ENCODE assay signal across 8 cellular contexts in genomic region chr1:155859234-155859829, GRCh38. TPM values are rescaled to one million over a fixed set of nuclear protein-coding genes. Genes with fewer than 3 reads are reported as not detected.
A peak's percentile ranks its signal among the peaks of the same experiment; 100 is the strongest.
DNase-seq lines count a peak whose midpoint lies in the region; ATAC-seq and TF ChIP-seq lines count a peak whose summit lies in the region.

SYT11 (plus strand) TSS chr1:155859567; CDS start chr1:155859762, 195 bp downstream.

- TF ChIP-seq CTCF in GM10266 (IDR thresholded peaks at IDR 0.05; ENCODE audit: control insufficient read depth, insufficient read depth, low read depth, missing control alignments), result no peak

- DNase-seq in GM10266 (ENCODE audit: extremely low spot score), result peak; percentile 92
- peak; percentile 81 for DNase-seq in NCI-H1417 treated with DMSO at 0.1 percent for 48 hours (lab: John Stamatoyannopoulos, UW)
- peak; percentile 77 to 86 for DNase-seq in SW 1271 (lab: John Stamatoyannopoulos, UW)
- DNase-seq in activated naive CD8-positive, alpha-beta T cell treated with anti-CD3 and anti-CD28 coated beads, Interleukin-2, amount 10 ng/mL, durations not matched to agents 7 days and 5 days, result peak; percentile 88
- peak; percentile 97 for DNase-seq in glomerular visceral epithelial cell (ENCODE audit: extremely low spot score)
- DNase-seq in occipital lobe (lab: John Stamatoyannopoulos, UW), result peak; percentile 95

- POLR2A ChIA-PET in activated naive CD8-positive, alpha-beta T cell treated with anti-CD3 and anti-CD28 coated beads, Interleukin-2, amount 10 ng/mL, durations not matched to agents 7 days and 5 days (lab: Charles Lee), result interaction anchor here (0.8 to 1.5 kb wide), 5 partner anchors 8 to 118 kb away, joined by 3 to 4 read pairs (median 3); partner anchors contain the start of gene KHDC4

- H3K27ac ChIP-seq in temporal lobe (ENCODE audit: low read depth, low read length), result peak within 1 kb of the TSS; percentile 98

- H3K9me3 Mint-ChIP-seq in activated naive CD8-positive, alpha-beta T cell treated with anti-CD3 and anti-CD28 coated beads, Interleukin-2, amount 10 ng/mL, durations not matched to agents 7 days and 5 days, result no peaks in the 10 kb centered on the region

- peaks cover 38% of the 10 kb centered on the region for H3K4me1 Mint-ChIP-seq in activated naive CD8-positive, alpha-beta T cell treated with anti-CD3 and anti-CD28 coated beads, Interleukin-2, amount 10 ng/mL, durations not matched to agents 7 days and 5 days

- H3K27ac Mint-ChIP-seq in activated naive CD8-positive, alpha-beta T cell treated with anti-CD3 and anti-CD28 coated beads, Interleukin-2, amount 10 ng/mL, durations not matched to agents 7 days and 5 days, result peak within 1 kb of the TSS; percentile 90

- peaks cover 7% of the 10 kb centered on the region for H3K36me3 Mint-ChIP-seq in activated naive CD8-positive, alpha-beta T cell treated with anti-CD3 and anti-CD28 coated beads, Interleukin-2, amount 10 ng/mL, durations not matched to agents 7 days and 5 days

- H3K4me3 Mint-ChIP-seq in activated naive CD8-positive, alpha-beta T cell treated with anti-CD3 and anti-CD28 coated beads, Interleukin-2, amount 10 ng/mL, durations not matched to agents 7 days and 5 days, result peak within 1 kb of the TSS; percentile 98

- H3K27me3 Mint-ChIP-seq in activated naive CD8-positive, alpha-beta T cell treated with anti-CD3 and anti-CD28 coated beads, Interleukin-2, amount 10 ng/mL, durations not matched to agents 7 days and 5 days, result peaks cover 1% of the 10 kb centered on the region

- peak; percentile 68 for ATAC-seq in HG02759 (IDR thresholded peaks at IDR 0.05; ENCODE audit: unreplicated experiment)
- peak; percentile 69 for ATAC-seq in activated naive CD8-positive, alpha-beta T cell treated with anti-CD3 and anti-CD28 coated beads, Interleukin-2, amount 10 ng/mL, durations not matched to agents 7 days and 5 days (ENCODE audit: low read depth)

RNA-seq across cellular contexts. Expression of gene SYT11, which starts in this region (rescaled TPM):
- 10 to 100 TPM; 13.6 to 15.1 TPM for total RNA-seq in activated naive CD8-positive, alpha-beta T cell treated with anti-CD3 and anti-CD28 coated beads, Interleukin-2, amount 10 ng/mL, durations not matched to agents 7 days and 5 days
- total RNA-seq in occipital lobe, result 188 TPM
- 199 TPM for total RNA-seq in temporal lobe

Comparison
In these comparisons a context has a peak if more than half of its experiments do, and no peak if none do; other contexts are left out.
1. Peak in every context shown above with its lines: DNase-seq, ATAC-seq and H3K27ac ChIP-seq.
2. RNA of gene SYT11 (total RNA-seq): 199 TPM in temporal lobe (single experiment) and 188 TPM in occipital lobe (single experiment); 13.6 to 15.1 TPM in activated naive CD8-positive, alpha-beta T cell treated with anti-CD3 and anti-CD28 coated beads, Interleukin-2, amount 10 ng/mL, durations not matched to agents 7 days and 5 days; every median in the first group is over 10 times any median in the second.